In the genomic region with DNA sequence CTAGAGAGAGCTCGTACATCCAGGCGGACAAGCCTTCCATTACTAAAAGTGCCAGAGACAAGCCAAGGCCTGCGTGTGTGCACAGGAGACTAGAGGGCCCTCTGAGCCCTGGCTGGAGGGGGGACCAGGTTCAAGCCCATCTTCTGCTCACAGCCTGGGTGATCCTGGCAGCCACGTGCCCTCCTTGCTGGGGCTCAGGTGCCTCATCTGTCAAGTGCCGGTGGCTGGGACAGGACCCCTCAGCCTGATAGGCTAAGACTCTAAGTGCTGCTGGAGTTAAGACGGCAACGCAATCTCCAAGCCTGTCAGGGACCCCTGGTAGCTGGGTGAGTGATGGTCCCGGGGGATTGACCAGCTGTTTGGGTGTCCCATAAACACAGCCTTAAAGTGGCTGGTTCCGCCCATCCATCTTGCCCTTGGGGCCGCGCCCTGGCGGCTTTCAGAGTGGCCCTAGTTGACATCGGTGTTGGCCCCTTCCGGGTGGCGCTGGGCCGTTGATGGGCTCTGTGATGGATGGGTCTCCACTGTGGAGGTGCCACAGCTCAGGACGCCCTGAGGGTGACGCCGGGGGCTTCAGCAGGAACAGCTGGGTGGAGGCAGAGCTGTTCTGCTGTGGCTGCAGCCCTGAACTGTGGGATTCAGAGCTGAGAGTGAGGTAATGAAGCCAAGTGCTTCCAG, we compare ENCODE assay signal across 17 cellular contexts.
DNase-seq lines count a peak whose midpoint lies in the region; ATAC-seq, FAIRE-seq and TF ChIP-seq lines count a peak whose summit lies in the region.
"Had no signal": no experiment of that assay in that cellular context is flagged by ENCODE, and none has a peak within 500 bp of the region (broad histone marks: within the 10 kb centered on the region; RNA-seq: fewer than 3 reads in every experiment).

No MANE protein-coding gene starts in this region.

- no peaks in the 10 kb centered on the region for H3K9me3 ChIP-seq in prostate gland
- H3K9me3 ChIP-seq: HAP-1, SJCRH30 had no signal

- no peak for ATAC-seq in stimulated activated naive CD8-positive, alpha-beta T cell treated with anti-CD3 and anti-CD28 coated beads, Interleukin-15, Interleukin-2, amounts not matched to agents 100 U/mL and 50 U/mL, for 24 hours
- ATAC-seq: Panc1 had no signal

- intact Hi-C loops in prostate gland (cut with DNase I): no loop called here

- H3K27ac ChIP-seq in prostate gland: no peak overlapping the region
- H3K27ac ChIP-seq: SJCRH30 had no signal

- no peak for TF ChIP-seq CTCF in prostate gland (IDR thresholded peaks at IDR 0.05)

- no peak for FAIRE-seq in H54 (lab: Jason Lieb, UNC)
- FAIRE-seq: D721Med had no signal

- no peak overlapping the region for H3K4me3 ChIP-seq in prostate gland
- H3K4me3 ChIP-seq: HAP-1, SJCRH30 had no signal

- peaks cover 2% of the 10 kb centered on the region for H3K27me3 ChIP-seq in prostate gland (replicated peaks; ENCODE audit: insufficient read depth)
- H3K27me3 ChIP-seq: SJCRH30 had no signal

- 73% methylated on average over 19 of the region's 19 CpGs for WGBS in prostate gland

- no peaks in the 10 kb centered on the region for H3K4me1 ChIP-seq in prostate gland (replicated peaks)
- H3K4me1 ChIP-seq: HAP-1, SJCRH30 had no signal

- TF ChIP-seq POLR2A in H54 (IDR thresholded peaks at IDR 0.05; ENCODE audit: low read depth, low read length) (no peak), prostate gland (IDR thresholded peaks at IDR 0.05) (no peak)

- no peaks in the 10 kb centered on the region for H3K36me3 ChIP-seq in prostate gland
- H3K36me3 ChIP-seq: HAP-1, SJCRH30 had no signal

- DNase-seq in D341Med (ENCODE audit: low spot score) (peak; percentile 16), H54 (ENCODE audit: insufficient read length, low spot score) (peak; percentile 2), germinal center (ENCODE audit: low spot score) (peak; percentile 1), retina (peak; percentile 9), prostate gland (ENCODE audit: low spot score) (no peak), NCI-H1092 (lab: John Stamatoyannopoulos, UW) (no peak)
- DNase-seq in stimulated activated naive CD8-positive, alpha-beta T cell treated with anti-CD3 and anti-CD28 coated beads, Interleukin-15, Interleukin-2, amounts not matched to agents 100 U/mL and 50 U/mL, for 24 hours: no peak
- DNase-seq: C1 segment of cervical spinal cord; CD8-positive, alpha-beta memory T cell; MM.1S; NCI-H1092 treated with DMSO at 0.1 percent for 48 hours; NCI-H146; NCI-H2029 treated with DMSO at 0.1 percent for 48 hours; SJCRH30 had no signal

Comparison
In these comparisons a context has a peak if more than half of its experiments do, and no peak if none do; other contexts are left out.
1. DNase-seq: peak in D341Med (single experiment), H54 (single experiment), germinal center (single experiment) and retina (single experiment); none in prostate gland (single experiment), NCI-H1092 (single experiment) and stimulated activated naive CD8-positive, alpha-beta T cell treated with anti-CD3 and anti-CD28 coated beads, Interleukin-15, Interleukin-2, amounts not matched to agents 100 U/mL and 50 U/mL, for 24 hours (single experiment).